In the genomic region with DNA sequence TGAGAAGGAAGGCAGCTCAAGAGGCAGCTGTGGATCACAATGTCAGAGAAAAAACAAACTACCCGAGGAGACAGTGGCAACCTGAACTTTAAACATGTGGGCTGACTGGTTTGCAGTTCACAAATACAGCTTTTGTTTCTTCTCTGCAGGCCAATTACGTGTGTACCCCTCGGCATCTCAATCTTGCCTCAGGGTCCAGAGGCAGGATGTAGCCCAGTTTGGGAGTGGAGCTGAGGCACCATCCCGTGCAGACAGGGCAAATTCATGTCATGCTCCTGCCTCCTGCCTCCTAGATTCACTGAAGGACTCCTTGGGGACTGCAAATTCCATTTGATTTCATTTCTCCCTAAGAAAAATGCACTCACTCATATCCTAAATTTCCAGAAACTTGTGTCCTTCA, we compare ENCODE assay signal across 11 cellular contexts.
DNase-seq lines count a peak whose midpoint lies in the region; ATAC-seq and TF ChIP-seq lines count a peak whose summit lies in the region.
"Had no signal": no experiment of that assay in that cellular context is flagged by ENCODE, and none has a peak within 500 bp of the region (broad histone marks: within the 10 kb centered on the region; RNA-seq: fewer than 3 reads in every experiment).

No MANE protein-coding gene starts in this region.

- CTCF ChIA-PET in activated naive CD4-positive, alpha-beta T cell treated with anti-CD3 and anti-CD28 coated beads, Interleukin-2, amount 10 ng/mL, durations not matched to agents 7 days and 5 days (lab: Charles Lee), result no interaction called here

- peak; percentile 81 for DNase-seq in AG20443 (ENCODE audit: low spot score)
- DNase-seq in M059J (ENCODE audit: low read depth), result peak; percentile 96
- no peak for DNase-seq in chondrocyte (ENCODE audit: low spot score)
- DNase-seq in neural crest cell (ENCODE audit: low read depth, low spot score), result no peak
- no peak for DNase-seq in GM19240 (ENCODE audit: insufficient read length, low spot score)
- no peak for DNase-seq in stimulated activated effector memory CD8-positive, alpha-beta T cell treated with anti-CD3 and anti-CD28 coated beads, Interleukin-12 subunit alpha, Interleukin-12 subunit beta, amount 100 ng/mL, for 72 hours (ENCODE audit: low spot score in 2 of 2)
- no peak for DNase-seq in activated naive CD4-positive, alpha-beta T cell treated with anti-CD3 and anti-CD28 coated beads, Interleukin-2, amount 10 ng/mL, durations not matched to agents 7 days and 5 days
- DNase-seq: naive B cell; stimulated activated CD4-positive, alpha-beta T cell treated with anti-CD3 and anti-CD28 coated beads, Interleukin-4, amount 100 ng/mL, for 4 hours had no signal

- no peak for ATAC-seq in stimulated activated effector memory CD8-positive, alpha-beta T cell treated with anti-CD3 and anti-CD28 coated beads, Interleukin-12 subunit alpha, Interleukin-12 subunit beta, amount 100 ng/mL, for 72 hours
- no peak for ATAC-seq in HG02759 (IDR thresholded peaks at IDR 0.05; ENCODE audit: unreplicated experiment)

- H3K27ac Mint-ChIP-seq in chondrocyte (ENCODE audit: unreplicated experiment) (peak overlapping the region; percentile 92), neural crest cell (ENCODE audit: unreplicated experiment) (peak overlapping the region; percentile 31)
- H3K27ac Mint-ChIP-seq in stimulated activated effector memory CD8-positive, alpha-beta T cell treated with anti-CD3 and anti-CD28 coated beads, Interleukin-12 subunit alpha, Interleukin-12 subunit beta, amount 100 ng/mL, for 72 hours, result no peak overlapping the region
- no peak overlapping the region for H3K27ac Mint-ChIP-seq in activated naive CD4-positive, alpha-beta T cell treated with anti-CD3 and anti-CD28 coated beads, Interleukin-2, amount 10 ng/mL, durations not matched to agents 7 days and 5 days
- H3K27ac Mint-ChIP-seq: naive B cell had no signal

- H3K4me3 Mint-ChIP-seq in chondrocyte (ENCODE audit: unreplicated experiment) (no peak overlapping the region), neural crest cell (no peak overlapping the region)
- no peak overlapping the region for H3K4me3 Mint-ChIP-seq in stimulated activated effector memory CD8-positive, alpha-beta T cell treated with anti-CD3 and anti-CD28 coated beads, Interleukin-12 subunit alpha, Interleukin-12 subunit beta, amount 100 ng/mL, for 72 hours
- H3K4me3 Mint-ChIP-seq in activated naive CD4-positive, alpha-beta T cell treated with anti-CD3 and anti-CD28 coated beads, Interleukin-2, amount 10 ng/mL, durations not matched to agents 7 days and 5 days, result no peak overlapping the region
- H3K4me3 Mint-ChIP-seq: brain, naive B cell had no signal

- TF ChIP-seq CTCF in chondrocyte (IDR thresholded peaks at IDR 0.05), result no peak
- no peak for TF ChIP-seq CTCF in neural crest cell (conservative IDR thresholded peaks at IDR 0.05)

- H3K36me3 Mint-ChIP-seq in chondrocyte (ENCODE audit: low read depth) (no peaks in the 10 kb centered on the region), neural crest cell (ENCODE audit: low read depth) (no peaks in the 10 kb centered on the region)
- H3K36me3 Mint-ChIP-seq in stimulated activated effector memory CD8-positive, alpha-beta T cell treated with anti-CD3 and anti-CD28 coated beads, Interleukin-12 subunit alpha, Interleukin-12 subunit beta, amount 100 ng/mL, for 72 hours, result no peaks in the 10 kb centered on the region
- no peaks in the 10 kb centered on the region for H3K36me3 Mint-ChIP-seq in activated naive CD4-positive, alpha-beta T cell treated with anti-CD3 and anti-CD28 coated beads, Interleukin-2, amount 10 ng/mL, durations not matched to agents 7 days and 5 days
- H3K36me3 Mint-ChIP-seq: brain, naive B cell had no signal

- H3K9me3 Mint-ChIP-seq in chondrocyte (ENCODE audit: low read depth), result peaks cover 4% of the 10 kb centered on the region
- no peaks in the 10 kb centered on the region for H3K9me3 Mint-ChIP-seq in neural crest cell
- H3K9me3 Mint-ChIP-seq in stimulated activated effector memory CD8-positive, alpha-beta T cell treated with anti-CD3 and anti-CD28 coated beads, Interleukin-12 subunit alpha, Interleukin-12 subunit beta, amount 100 ng/mL, for 72 hours, result no peaks in the 10 kb centered on the region
- no peaks in the 10 kb centered on the region for H3K9me3 Mint-ChIP-seq in activated naive CD4-positive, alpha-beta T cell treated with anti-CD3 and anti-CD28 coated beads, Interleukin-2, amount 10 ng/mL, durations not matched to agents 7 days and 5 days
- H3K9me3 Mint-ChIP-seq: brain, naive B cell had no signal

- no peaks in the 10 kb centered on the region for H3K27me3 Mint-ChIP-seq in chondrocyte (ENCODE audit: low read depth)
- no peaks in the 10 kb centered on the region for H3K27me3 Mint-ChIP-seq in neural crest cell (ENCODE audit: low read depth)
- peaks cover 4% of the 10 kb centered on the region for H3K27me3 Mint-ChIP-seq in activated naive CD4-positive, alpha-beta T cell treated with anti-CD3 and anti-CD28 coated beads, Interleukin-2, amount 10 ng/mL, durations not matched to agents 7 days and 5 days

- peaks cover 41% of the 10 kb centered on the region for H3K4me1 Mint-ChIP-seq in chondrocyte (ENCODE audit: low read depth)
- peaks cover 26% of the 10 kb centered on the region for H3K4me1 Mint-ChIP-seq in neural crest cell
- no peaks in the 10 kb centered on the region for H3K4me1 Mint-ChIP-seq in stimulated activated effector memory CD8-positive, alpha-beta T cell treated with anti-CD3 and anti-CD28 coated beads, Interleukin-12 subunit alpha, Interleukin-12 subunit beta, amount 100 ng/mL, for 72 hours
- H3K4me1 Mint-ChIP-seq in activated naive CD4-positive, alpha-beta T cell treated with anti-CD3 and anti-CD28 coated beads, Interleukin-2, amount 10 ng/mL, durations not matched to agents 7 days and 5 days, result no peaks in the 10 kb centered on the region

Comparison
In these comparisons a context has a peak if more than half of its experiments do, and no peak if none do; other contexts are left out.
1. DNase-seq: peak in AG20443 (single experiment) and M059J (single experiment); none in chondrocyte (single experiment), neural crest cell (single experiment), GM19240 (single experiment), stimulated activated effector memory CD8-positive, alpha-beta T cell treated with anti-CD3 and anti-CD28 coated beads, Interleukin-12 subunit alpha, Interleukin-12 subunit beta, amount 100 ng/mL, for 72 hours (0 of 2) and activated naive CD4-positive, alpha-beta T cell treated with anti-CD3 and anti-CD28 coated beads, Interleukin-2, amount 10 ng/mL, durations not matched to agents 7 days and 5 days (single experiment).
2. H3K27ac Mint-ChIP-seq: peak in chondrocyte (single experiment) and neural crest cell (single experiment); none in stimulated activated effector memory CD8-positive, alpha-beta T cell treated with anti-CD3 and anti-CD28 coated beads, Interleukin-12 subunit alpha, Interleukin-12 subunit beta, amount 100 ng/mL, for 72 hours (single experiment) and activated naive CD4-positive, alpha-beta T cell treated with anti-CD3 and anti-CD28 coated beads, Interleukin-2, amount 10 ng/mL, durations not matched to agents 7 days and 5 days (single experiment).